Comparison of ENCODE assay signal across 7 cellular contexts in genomic region chr19:12430726-12431299, GRCh38. TPM values are rescaled to one million over a fixed set of nuclear protein-coding genes. Genes with fewer than 3 reads are reported as not detected.
A peak's percentile ranks its signal among the peaks of the same experiment; 100 is the strongest.
DNase-seq lines count a peak whose midpoint lies in the region; ATAC-seq, FAIRE-seq and TF ChIP-seq lines count a peak whose summit lies in the region.
"Not testable (repeated sequence)": the region's sequence is repeated elsewhere in the genome, so short reads cannot be mapped to it uniquely, and the experiment has no call there.

No MANE protein-coding gene starts in this region.

- not testable (repeated sequence) for BruUV-seq in K562 (replicated peaks; lab: Mats Ljungman, UMichigan)

- H3K9me1 ChIP-seq in K562 (ENCODE audit: control insufficient read depth, insufficient read depth, low read length) = not testable (repeated sequence)

- H3K4me1 Mint-ChIP-seq in WTC11; astrocyte (ENCODE audit: low read depth, unreplicated experiment); endodermal cell: not testable (repeated sequence)

- TF ChIP-seq CTCF in HEK293 (tag by site-specific recombination; IDR thresholded peaks at IDR 0.05); WTC11 (IDR thresholded peaks at IDR 0.05); astrocyte (IDR thresholded peaks at IDR 0.05; ENCODE audit: insufficient read depth, low read depth, low read length); K562 (IDR thresholded peaks at IDR 0.05 in 2 of 3, conservative IDR thresholded peaks at IDR 0.05 in 1 of 3; ENCODE audit: insufficient read depth in 2 of 3, low read depth in 1 of 3, low read length in 3 of 3); endodermal cell (conservative IDR thresholded peaks at IDR 0.05); liver (IDR thresholded peaks at IDR 0.05; ENCODE audit: low read depth, low read length, missing input control): not testable (repeated sequence)

- in situ Hi-C loops in K562 (cut with MboI) = not testable (repeated sequence)

- not testable (repeated sequence) for H3K27me3 Mint-ChIP-seq in WTC11 (ENCODE audit: low read depth); astrocyte (ENCODE audit: low read depth, unreplicated experiment); endodermal cell (ENCODE audit: insufficient read depth)

- POLR2A ChIA-PET in HEK293 (lab: Yijun Ruan, JAX); WTC11 (lab: Charles Lee); K562 (lab: Yijun Ruan, JAX): not testable (repeated sequence)

- H3K4me3 Mint-ChIP-seq in WTC11; astrocyte (ENCODE audit: unreplicated experiment); endodermal cell: not testable (repeated sequence)

- intact Hi-C loops in K562 (cut with micrococcal nuclease) = not testable (repeated sequence)

- H3K36me3 ChIP-seq in HEK293 (ENCODE audit: control insufficient read depth in 2 of 2, insufficient read depth in 1 of 2, low read length in 2 of 2) (peaks cover 0 to 20% of the 10 kb centered on the region in 2 experiments; a peak in 2 of 3 replicates), endodermal cell (ENCODE audit: control insufficient read depth, insufficient read depth, low read length) (peaks cover 55% of the 10 kb centered on the region), liver (ENCODE audit: control insufficient read depth in 4 of 4, insufficient read depth in 3 of 4, low read depth in 1 of 4, low read length in 3 of 4) (peaks cover 1 to 30% (median 22%) of the 10 kb centered on the region in 4 donors)
- not testable (repeated sequence) for H3K36me3 ChIP-seq in astrocyte (ENCODE audit: insufficient read depth, low read length); K562 (ENCODE audit: control insufficient read depth, insufficient read depth, low read length)

- H3K4me3 ChIP-seq in HEK293 (ENCODE audit: low read depth, low read length); astrocyte (ENCODE audit: insufficient read depth, low read depth, low read length); K562: not testable (repeated sequence)
- H3K4me3 ChIP-seq in endodermal cell (ENCODE audit: low read length) (peak overlapping the region; percentile 45), liver (ENCODE audit: low read depth in 1 of 3, low read length in 3 of 3) (peak overlapping the region in 2 of 3 donors; percentile 6 to 54)

- not testable (repeated sequence) for H2AFZ ChIP-seq in astrocyte (ENCODE audit: low read depth, low read length); K562 (ENCODE audit: low read depth, low read length)

- not testable (repeated sequence) for ATAC-seq in WTC11, K562

- peak; percentile 30 for FAIRE-seq in H54 (lab: Jason Lieb, UNC)
- not testable (repeated sequence) for FAIRE-seq in astrocyte (lab: Jason Lieb, UNC); K562 (lab: Jason Lieb, UNC)

- CTCF ChIA-PET in HEK293 (lab: Yijun Ruan, JAX); WTC11 (lab: Charles Lee); K562 (lab: Yijun Ruan, JAX; ENCODE audit: low intra/inter-chr PET ratio): not testable (repeated sequence)

- H3K9me3 ChIP-seq in HEK293 (ENCODE audit: control insufficient read depth, insufficient read depth, low read depth, low read length); K562 (replicated peaks; ENCODE audit: control insufficient read depth, insufficient read depth, low read depth, low read length): not testable (repeated sequence)
- H3K9me3 ChIP-seq in astrocyte (ENCODE audit: insufficient read depth, low read depth, low read length) = peaks cover 19% of the 10 kb centered on the region
- H3K9me3 ChIP-seq in endodermal cell (ENCODE audit: control insufficient read depth, low read length) = peaks cover 74% of the 10 kb centered on the region
- peaks cover 12 to 36% (median 23%) of the 10 kb centered on the region in 4 donors for H3K9me3 ChIP-seq in liver (ENCODE audit: control insufficient read depth in 4 of 4, low read length in 3 of 4)

- not testable (repeated sequence) for H3K27me3 ChIP-seq in astrocyte (ENCODE audit: insufficient read depth, low read length); K562 (ENCODE audit: control insufficient read depth in 2 of 2, insufficient read depth in 2 of 2, low read length in 2 of 2); endodermal cell (ENCODE audit: control insufficient read depth, insufficient read depth, low read length, poor library complexity, severe bottlenecking); liver (ENCODE audit: control insufficient read depth in 4 of 4, insufficient read depth in 4 of 4, low read length in 3 of 4)

- not testable (repeated sequence) for H3K4me2 ChIP-seq in astrocyte (ENCODE audit: low read length); K562 (ENCODE audit: insufficient read depth, low read length)

- H3K36me3 Mint-ChIP-seq in WTC11 = peaks cover 69% of the 10 kb centered on the region
- H3K36me3 Mint-ChIP-seq in astrocyte (ENCODE audit: low read depth, unreplicated experiment) = peaks cover 40% of the 10 kb centered on the region
- H3K36me3 Mint-ChIP-seq in endodermal cell (ENCODE audit: low read depth) = peaks cover 81% of the 10 kb centered on the region

- not testable (repeated sequence) for TF ChIP-seq RAD21 in K562 (CRISPR knock-in tag; conservative IDR thresholded peaks at IDR 0.05 in 1 of 2, IDR thresholded peaks at IDR 0.05 in 1 of 2); liver (IDR thresholded peaks at IDR 0.05)

- H3K27ac Mint-ChIP-seq in WTC11 (peak overlapping the region; percentile 94), astrocyte (ENCODE audit: unreplicated experiment) (peak overlapping the region; percentile 87)
- H3K27ac Mint-ChIP-seq in endodermal cell = not testable (repeated sequence)

- not testable (repeated sequence) for TF ChIP-seq POLR2A in H54 (IDR thresholded peaks at IDR 0.05; ENCODE audit: low read depth, low read length); K562 (conservative IDR thresholded peaks at IDR 0.05)

- H3K27ac ChIP-seq in HEK293 (ENCODE audit: extremely low read depth, low read depth, low read length); astrocyte (ENCODE audit: low read depth, low read length); K562 (ENCODE audit: extremely low read depth, low read depth, low read length); endodermal cell (ENCODE audit: low read depth, low read length); liver (ENCODE audit: low read depth in 1 of 2, low read length in 2 of 2): not testable (repeated sequence)

- not testable (repeated sequence) for H3K79me2 ChIP-seq in astrocyte (ENCODE audit: insufficient read depth, low read length); K562 (ENCODE audit: control insufficient read depth, insufficient read depth, low read length)

- H3K4me1 ChIP-seq in HEK293 (ENCODE audit: control insufficient read depth, insufficient read depth, low read length); astrocyte (ENCODE audit: insufficient read depth, low read length); K562 (replicated peaks in 1 of 2; ENCODE audit: control insufficient read depth in 2 of 2, insufficient read depth in 2 of 2, low read length in 2 of 2); endodermal cell (ENCODE audit: control insufficient read depth, insufficient read depth, low read length); liver (ENCODE audit: control insufficient read depth in 4 of 4, insufficient read depth in 4 of 4, low read length in 3 of 4): not testable (repeated sequence)

- not testable (repeated sequence) for H4K20me1 ChIP-seq in astrocyte (ENCODE audit: insufficient read depth, low read length); K562 (replicated peaks; ENCODE audit: control insufficient read depth, insufficient read depth, low read length)

- 69% methylated on average over 6 of the region's 6 CpGs for WGBS in K562 (ENCODE audit: insufficient coverage, low coverage, missing lambda C conversion rate)
- 94 to 98% methylated on average over 5 to 6 of the region's 6 CpGs for WGBS in endodermal cell (ENCODE audit: insufficient coverage in 1 of 2, insufficient read length in 1 of 2), 2 experiments
- WGBS in liver = 98% methylated on average over 6 of the region's 6 CpGs

- H3K9me3 Mint-ChIP-seq in WTC11 = peaks cover 45% of the 10 kb centered on the region
- H3K9me3 Mint-ChIP-seq in astrocyte (ENCODE audit: unreplicated experiment) = peaks cover 33% of the 10 kb centered on the region
- peaks cover 83% of the 10 kb centered on the region for H3K9me3 Mint-ChIP-seq in endodermal cell

- H3K9ac ChIP-seq in astrocyte (ENCODE audit: low read length); K562 (ENCODE audit: insufficient read depth in 1 of 2, low read depth in 2 of 2, low read length in 2 of 2); endodermal cell (ENCODE audit: extremely low read depth, low read length, poor library complexity, severe bottlenecking); liver (ENCODE audit: low read depth in 1 of 2, low read length in 2 of 2): not testable (repeated sequence)

- not testable (repeated sequence) for TF ChIP-seq EP300 in K562 (IDR thresholded peaks at IDR 0.05; ENCODE audit: low read length)

- not testable (repeated sequence) for DNase-seq in H54 (ENCODE audit: insufficient read length, low spot score); WTC11 (ENCODE audit: low spot score); astrocyte (ENCODE audit: low read depth); K562 (ENCODE audit: extremely low read depth in 1 of 4, low spot score in 3 of 4); endodermal cell

RNA-seq across cellular contexts. Expression of gene ZNF443, which starts 10.0 kb away (rescaled TPM):
- total RNA-seq in WTC11 (2021) (7.0 to 8.0 TPM (median 7.1 TPM) in 3 replicates), astrocyte (2.5 and 4.3 TPM in 2 replicates), K562 (2014; rRNA removed) (1.4 and 1.7 TPM in 2 replicates), K562 (2014; rRNA removed; fragmentation: Illumina TruSeq; extraction: Trizol) (4.9 and 5.2 TPM in 2 replicates), K562 (2015; rRNA removed; fragmentation: Illumina TruSeq; extraction: Trizol) (3.8 and 4.1 TPM in 2 replicates), K562 (2021) (2.2 and 2.8 TPM in 2 replicates), endodermal cell (10 to 100 TPM; 14.3 to 18.6 TPM), liver (1 to 10 TPM; 2.6 to 7.4 TPM)
- 4.7 and 14.6 TPM in 2 replicates for total RNA-seq in K562 (2011; cell fraction: chromatin; rRNA removed; ENCODE audit: low replicate concordance)
- total RNA-seq in K562 (2011; cell fraction: nucleolus; rRNA removed) = 2.7 and 4.1 TPM in 2 replicates
- 3.9 and 4.6 TPM in 2 replicates for total RNA-seq in K562 (2011; cell fraction: nucleoplasm; rRNA removed)
- polyA plus RNA-seq in K562 (2011; rRNA removed) (3.2 and 4.1 TPM in 2 replicates), K562 (2014; fragmentation: Illumina TruSeq; extraction: Trizol) (2.1 and 2.5 TPM in 2 replicates), K562 (2014; fragmentation: Nextera tagmentation; extraction: Ambion mirVana) (1 to 10 TPM; 2.0 to 4.0 TPM), K562 (2014; rRNA removed) (0.77 and 1.5 TPM in 2 replicates), liver (1 to 10 TPM; 1.1 to 1.9 TPM)
- polyA plus RNA-seq in K562 (2011; cell fraction: cytosol; rRNA removed) = 0.55 and 1.1 TPM in 2 replicates
- 2.2 and 2.9 TPM in 2 replicates for polyA plus RNA-seq in K562 (2011; cell fraction: nucleus; rRNA removed)
- 1.4 and 2.2 TPM in 2 replicates for polyA plus RNA-seq in K562 (2012)
- 6.8 and 8.4 TPM in 2 replicates for polyA minus RNA-seq in K562 (2011; rRNA and poly(A)+ RNA removed)
- 1.6 and 1.7 TPM in 2 replicates for polyA minus RNA-seq in K562 (2011; cell fraction: cytosol; rRNA and poly(A)+ RNA removed)
- 2.8 and 6.9 TPM in 2 replicates for polyA minus RNA-seq in K562 (2011; cell fraction: nucleus; rRNA and poly(A)+ RNA removed)
- 6.6 TPM for polyA plus RNA-seq in endodermal cell (2013, experiment 1 of 2)
- 7.2 TPM for polyA plus RNA-seq in endodermal cell (2013, experiment 2 of 2)

RNA-seq across cellular contexts. Expression of gene ZNF799, which starts 29.7 kb away (rescaled TPM):
- total RNA-seq in WTC11 (2021) (3.7 to 4.4 TPM (median 4.0 TPM) in 3 replicates), astrocyte (1.7 and 3.2 TPM in 2 replicates), K562 (2014; rRNA removed) (2.7 and 3.2 TPM in 2 replicates), K562 (2014; rRNA removed; fragmentation: Illumina TruSeq; extraction: Trizol) (4.6 TPM in 2 replicates), K562 (2015; rRNA removed; fragmentation: Illumina TruSeq; extraction: Trizol) (4.5 and 5.5 TPM in 2 replicates), K562 (2021) (2.9 and 3.6 TPM in 2 replicates), endodermal cell (1 to 10 TPM; 8.6 to 9.1 TPM), liver (1 to 10 TPM; 2.8 to 5.3 TPM)
- total RNA-seq in K562 (2011; cell fraction: chromatin; rRNA removed; ENCODE audit: low replicate concordance) = 5.8 and 13.9 TPM in 2 replicates
- 4.0 and 5.3 TPM in 2 replicates for total RNA-seq in K562 (2011; cell fraction: nucleolus; rRNA removed)
- total RNA-seq in K562 (2011; cell fraction: nucleoplasm; rRNA removed) = 7.4 and 10.2 TPM in 2 replicates
- polyA plus RNA-seq in K562 (2011; rRNA removed) (3.4 and 4.5 TPM in 2 replicates), K562 (2014; fragmentation: Illumina TruSeq; extraction: Trizol) (2.7 and 3.1 TPM in 2 replicates), K562 (2014; fragmentation: Nextera tagmentation; extraction: Ambion mirVana) (1 to 10 TPM in 1 of 2 experiments, under 1 TPM in 1; 0.63 to 2.2 TPM), K562 (2014; rRNA removed) (1.6 and 2.1 TPM in 2 replicates), liver (1 to 10 TPM; 1.6 to 2.2 TPM)
- polyA plus RNA-seq in K562 (2011; cell fraction: cytosol; rRNA removed) = 0.63 and 1.3 TPM in 2 replicates
- 2.8 and 3.9 TPM in 2 replicates for polyA plus RNA-seq in K562 (2011; cell fraction: nucleus; rRNA removed)
- 2.2 and 3.1 TPM in 2 replicates for polyA plus RNA-seq in K562 (2012)
- 6.7 and 7.9 TPM in 2 replicates for polyA minus RNA-seq in K562 (2011; rRNA and poly(A)+ RNA removed)
- 1.3 and 2.5 TPM in 2 replicates for polyA minus RNA-seq in K562 (2011; cell fraction: cytosol; rRNA and poly(A)+ RNA removed)
- 3.4 and 6.8 TPM in 2 replicates for polyA minus RNA-seq in K562 (2011; cell fraction: nucleus; rRNA and poly(A)+ RNA removed)
- polyA plus RNA-seq in endodermal cell (2013, experiment 1 of 2) = 4.3 TPM
- 4.3 TPM for polyA plus RNA-seq in endodermal cell (2013, experiment 2 of 2)

RNA-seq across cellular contexts. Expression of gene ZNF709, which starts 53.8 kb away (rescaled TPM):
- total RNA-seq in WTC11 (2021) (3.0 to 3.8 TPM (median 3.4 TPM) in 3 replicates), astrocyte (2.3 and 2.8 TPM in 2 replicates), K562 (2014; rRNA removed) (0.12 and 0.18 TPM in 2 replicates), K562 (2014; rRNA removed; fragmentation: Illumina TruSeq; extraction: Trizol) (0.48 and 0.69 TPM in 2 replicates), K562 (2015; rRNA removed; fragmentation: Illumina TruSeq; extraction: Trizol) (0.58 and 0.64 TPM in 2 replicates), K562 (2021) (0.27 and 0.63 TPM in 2 replicates), endodermal cell (1 to 10 TPM; 5.3 to 7.4 TPM), liver (1 to 10 TPM; 1.3 to 1.9 TPM)
- total RNA-seq in K562 (2011; cell fraction: chromatin; rRNA removed; ENCODE audit: low replicate concordance) = 0.81 TPM in 1 of 2 replicates, not detected in the other
- total RNA-seq in K562 (2011; cell fraction: nucleolus; rRNA removed) = not detected in 2 replicates
- 0.84 and 0.95 TPM in 2 replicates for total RNA-seq in K562 (2011; cell fraction: nucleoplasm; rRNA removed)
- polyA plus RNA-seq in K562 (2011; rRNA removed) (0.36 and 0.69 TPM in 2 replicates), K562 (2014; fragmentation: Illumina TruSeq; extraction: Trizol) (0.11 and 0.13 TPM in 2 replicates), K562 (2014; fragmentation: Nextera tagmentation; extraction: Ambion mirVana) (under 1 TPM; 0.13 to 0.15 TPM), K562 (2014; rRNA removed) (0.07 and 0.22 TPM in 2 replicates), liver (under 1 TPM; 0.24 to 0.25 TPM)
- polyA plus RNA-seq in K562 (2011; cell fraction: cytosol; rRNA removed) = 0.18 and 0.63 TPM in 2 replicates
- polyA plus RNA-seq in K562 (2011; cell fraction: nucleus; rRNA removed) = 0.20 and 0.41 TPM in 2 replicates
- 0.14 and 0.22 TPM in 2 replicates for polyA plus RNA-seq in K562 (2012)
- 1.1 and 1.6 TPM in 2 replicates for polyA minus RNA-seq in K562 (2011; rRNA and poly(A)+ RNA removed)
- not detected in 2 replicates for polyA minus RNA-seq in K562 (2011; cell fraction: cytosol; rRNA and poly(A)+ RNA removed)
- polyA minus RNA-seq in K562 (2011; cell fraction: nucleus; rRNA and poly(A)+ RNA removed) = 0.27 and 0.67 TPM in 2 replicates
- 4.6 TPM for polyA plus RNA-seq in endodermal cell (2013, experiment 1 of 2)
- 5.2 TPM for polyA plus RNA-seq in endodermal cell (2013, experiment 2 of 2)
